15 cellular contexts compared by ENCODE assay signal in the genomic region with DNA sequence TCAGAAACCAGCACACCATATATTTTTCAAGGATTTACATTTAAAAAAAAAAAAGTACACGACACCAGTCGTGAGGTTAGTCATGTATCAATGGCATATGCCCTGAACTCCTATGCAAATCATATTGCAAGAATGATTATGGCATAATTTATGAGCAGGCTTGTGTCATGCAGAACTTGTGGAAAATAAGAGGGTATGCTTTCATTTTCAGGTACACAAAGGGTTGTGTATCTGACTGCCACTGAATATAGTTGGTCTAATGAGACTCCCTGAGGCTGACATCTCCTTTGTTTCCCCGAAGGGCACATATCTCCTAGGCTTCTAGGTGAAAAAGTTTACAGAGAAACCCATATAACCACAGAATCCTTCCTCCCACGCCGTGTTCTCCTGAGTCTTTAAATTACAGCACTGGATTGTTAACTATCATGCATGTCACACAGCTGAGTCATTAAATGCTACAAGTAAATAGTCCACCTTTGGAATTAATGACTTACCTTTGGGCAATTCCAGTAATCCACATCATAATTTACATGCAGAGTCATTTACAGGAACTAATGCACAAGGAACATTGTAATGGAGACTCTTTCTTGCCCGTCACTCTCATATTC.
DNase-seq lines count a peak whose midpoint lies in the region; FAIRE-seq and TF ChIP-seq lines count a peak whose summit lies in the region.
"Had no signal": no experiment of that assay in that cellular context is flagged by ENCODE, and none has a peak within 500 bp of the region (broad histone marks: within the 10 kb centered on the region; RNA-seq: fewer than 3 reads in every experiment).

No MANE protein-coding gene starts in this region.

- peak; percentile 5 for DNase-seq in AG04449 (ENCODE audit: low read depth, low spot score)
- DNase-seq in H4 (ENCODE audit: low spot score), result peak; percentile 55
- peak; percentile 72 for DNase-seq in RCC 7860 (ENCODE audit: low spot score)
- peak; percentile 77 for DNase-seq in iris pigment epithelial cell (ENCODE audit: low read depth)
- DNase-seq in superior temporal gyrus (ENCODE audit: extremely low spot score), result no peak
- no peak for DNase-seq in NCI-H748 treated with DMSO at 0.1 percent for 48 hours (lab: John Stamatoyannopoulos, UW)
- no peak for DNase-seq in HEK293T (ENCODE audit: extremely low spot score)
- no peak for DNase-seq in NAMALWA (ENCODE audit: low spot score)
- DNase-seq: activated CD4-positive, alpha-beta T cell treated with anti-CD3 and anti-CD28 coated beads, Interleukin-2, amount 50 U/mL, for 48 hours; activated naive CD4-positive, alpha-beta T cell; C1 segment of cervical spinal cord; cerebellar nuclear complex; NCI-H187 had no signal

- no peak for TF ChIP-seq CTCF in AG04449 (IDR thresholded peaks at IDR 0.05; ENCODE audit: insufficient read depth, low read length, missing control alignments)

- POLR2A ChIA-PET in AG04449 (lab: Yijun Ruan, JAX), result no interaction called here
- POLR2A ChIA-PET in HEK293T (lab: Yijun Ruan, JAX), result no interaction called here

- FAIRE-seq in RCC 7860 (lab: Jason Lieb, UNC), result peak; percentile 77
- FAIRE-seq: GM18507, K562 had no signal

- H3K4me3 ChIP-seq in AG04449 (ENCODE audit: low read depth, low read length), result no peak overlapping the region
- H3K4me3 ChIP-seq: K562 had no signal

- CTCF ChIA-PET in AG04449 (lab: Yijun Ruan, JAX), result interaction anchor here (1.0 to 1.2 kb wide), 2 partner anchors 18 to 512 kb away, joined by 4 to 10 read pairs; no protein-coding TSS in a partner anchor
- CTCF ChIA-PET in HEK293T (lab: Yijun Ruan, JAX), result no interaction called here

TF ChIP-seq in HEK293T, 16 proteins besides CTCF, POLR2A, EP300 and RAD21:
- no peak for TF ChIP-seq SUZ12 (IDR thresholded peaks at IDR 0.05)
- TF ChIP-seq HDGF (IDR thresholded peaks at IDR 0.05; ENCODE audit: borderline replicate concordance), result no peak
- TF ChIP-seq FOXM1 (IDR thresholded peaks at IDR 0.05; ENCODE audit: borderline replicate concordance), result no peak
- TF ChIP-seq LEF1 (IDR thresholded peaks at IDR 0.05; ENCODE audit: borderline replicate concordance), result no peak

Comparison
In these comparisons a context has a peak if more than half of its experiments do, and no peak if none do; other contexts are left out.
1. DNase-seq: peak in AG04449 (single experiment), H4 (single experiment), RCC 7860 (single experiment) and iris pigment epithelial cell (single experiment); none in superior temporal gyrus (single experiment), NCI-H748 treated with DMSO at 0.1 percent for 48 hours (single experiment), HEK293T (single experiment) and NAMALWA (single experiment).